8 cellular contexts compared by ENCODE assay signal in the genomic region with DNA sequence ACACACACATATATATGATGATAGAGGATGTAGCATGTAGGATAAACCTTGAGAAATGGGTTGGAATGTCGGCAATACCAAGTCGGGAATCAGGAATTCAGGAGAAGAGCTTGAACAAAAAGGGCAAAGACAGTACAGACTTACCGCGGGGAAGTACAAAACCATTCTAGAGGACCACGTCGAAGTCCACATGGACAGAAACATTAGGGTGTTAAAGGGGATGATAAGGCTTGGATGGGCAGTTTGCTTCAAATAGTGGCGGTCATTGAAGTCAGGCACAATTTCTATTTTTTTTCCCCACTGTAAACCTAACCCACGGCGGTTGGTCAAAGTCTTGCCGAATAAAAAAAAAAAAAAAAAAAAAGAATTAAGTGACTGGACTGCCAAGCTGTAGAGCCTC. TPM values are rescaled to one million over a fixed set of nuclear protein-coding genes. Genes with fewer than 3 reads are reported as not detected.
A peak's percentile ranks its signal among the peaks of the same experiment; 100 is the strongest.
DNase-seq lines count a peak whose midpoint lies in the region; ATAC-seq and TF ChIP-seq lines count a peak whose summit lies in the region.

No MANE protein-coding gene starts in this region.

- peaks cover 43% of the 10 kb centered on the region for H3K79me2 ChIP-seq in PC-3 (ENCODE audit: low read length)

- H3K9me3 ChIP-seq in PC-3 (ENCODE audit: low read length), result no peaks in the 10 kb centered on the region
- no peaks in the 10 kb centered on the region for H3K9me3 ChIP-seq in prostate gland

- POLR2A ChIA-PET in PC-3 (lab: Charles Lee; ENCODE audit: unreplicated experiment), result interaction anchor here (0.6 kb wide), 1 partner anchor 55 kb away, joined by 3 read pairs; no protein-coding TSS in a partner anchor

- TF ChIP-seq CTCF in GM12864 (IDR thresholded peaks at IDR 0.05; ENCODE audit: low read depth, low read length, missing control alignments) (no peak), PC-3 (conservative IDR thresholded peaks at IDR 0.05; ENCODE audit: low read depth, low read length) (no peak), epithelial cell of proximal tubule (conservative IDR thresholded peaks at IDR 0.05; ENCODE audit: low read depth, low read length) (no peak), prostate gland (IDR thresholded peaks at IDR 0.05) (no peak)

- 73% methylated on average over 10 of the region's 10 CpGs for whole genome bisulfite sequencing in prostate gland

- peaks cover 23% of the 10 kb centered on the region for H4K20me1 ChIP-seq in PC-3 (ENCODE audit: low read length)

- H3K9ac ChIP-seq in PC-3 (ENCODE audit: low read length), result peak overlapping the region; percentile 60

- H3K4me1 ChIP-seq in PC-3 (ENCODE audit: insufficient read depth, low read length) (peaks cover 25% of the 10 kb centered on the region), prostate gland (replicated peaks) (peaks cover 6% of the 10 kb centered on the region)

- no TSS peak for BruUV-seq in PC-3 (replicated peaks; lab: Mats Ljungman, UMichigan)

- H3K4me3 ChIP-seq in GM12864 (ENCODE audit: low read depth, low read length), result peak overlapping the region; percentile 84
- peak overlapping the region; percentile 77 for H3K4me3 ChIP-seq in PC-3 (ENCODE audit: low read length)
- peak overlapping the region; percentile 68 for H3K4me3 ChIP-seq in epithelial cell of proximal tubule (ENCODE audit: low read depth, low read length)
- H3K4me3 ChIP-seq in prostate gland, result peak overlapping the region; percentile 53 to 54

- no peaks in the 10 kb centered on the region for H3F3A ChIP-seq in PC-3 (ENCODE audit: low read length, unreplicated experiment)

- intact Hi-C loops in PC-3 (cut with micrococcal nuclease) (loop anchor here (10.0 kb wide), 1 partner anchor 230 kb away; no protein-coding TSS in a partner anchor), prostate gland (cut with DNase I) (no loop called here)

- peak overlapping the region; percentile 88 for H3K4me2 ChIP-seq in PC-3 (ENCODE audit: low read length)

- no peak for TF ChIP-seq POLR2A in prostate gland (IDR thresholded peaks at IDR 0.05)

- ATAC-seq in PC-3 (no peak), HG03457 (IDR thresholded peaks at IDR 0.05; ENCODE audit: unreplicated experiment) (no peak)

- peak overlapping the region; percentile 99 for H2AFZ ChIP-seq in PC-3 (ENCODE audit: low read length)

- CTCF ChIA-PET in PC-3 (lab: Charles Lee), result no interaction called here

- H3K27ac ChIP-seq in PC-3 (ENCODE audit: low read length) (no peak overlapping the region), prostate gland (no peak overlapping the region)

- peaks cover 10% of the 10 kb centered on the region for H3K36me3 ChIP-seq in PC-3 (ENCODE audit: low read depth, low read length)
- no peaks in the 10 kb centered on the region for H3K36me3 ChIP-seq in prostate gland

- H3K27me3 ChIP-seq in PC-3 (ENCODE audit: low read length) (no peaks in the 10 kb centered on the region), prostate gland (replicated peaks; ENCODE audit: insufficient read depth) (no peaks in the 10 kb centered on the region)

- H3K9me2 ChIP-seq in PC-3 (replicated peaks; ENCODE audit: low read length), result no peaks in the 10 kb centered on the region

- no peak for DNase-seq in GM12864 (ENCODE audit: low read depth)
- no peak for DNase-seq in PC-3
- no peak for DNase-seq in epithelial cell of proximal tubule (ENCODE audit: low read depth)
- no peak for DNase-seq in prostate gland (ENCODE audit: low spot score)
- DNase-seq in activated CD8-positive, alpha-beta memory T cell treated with anti-CD3 and anti-CD28 coated beads, Interleukin-2, amount 50 U/mL, for 48 hours, result no peak
- DNase-seq in NCI-H2081 treated with DMSO at 0.1 percent for 48 hours (lab: John Stamatoyannopoulos, UW), result no peak
- no peak for DNase-seq in NCI-H2171 treated with DMSO at 0.1 percent for 48 hours (lab: John Stamatoyannopoulos, UW)

RNA-seq across cellular contexts. Expression of a gene that starts 0.8 kb away (rescaled TPM):
- total RNA-seq in PC-3 (2014; rRNA removed) (12.7 and 18.0 TPM in 2 replicates), epithelial cell of proximal tubule (16.5 and 18.8 TPM in 2 replicates), prostate gland (10 to 100 TPM; 17.5 to 26.1 TPM)
